ENCODE assay signal across 35 cellular contexts in the genomic region with DNA sequence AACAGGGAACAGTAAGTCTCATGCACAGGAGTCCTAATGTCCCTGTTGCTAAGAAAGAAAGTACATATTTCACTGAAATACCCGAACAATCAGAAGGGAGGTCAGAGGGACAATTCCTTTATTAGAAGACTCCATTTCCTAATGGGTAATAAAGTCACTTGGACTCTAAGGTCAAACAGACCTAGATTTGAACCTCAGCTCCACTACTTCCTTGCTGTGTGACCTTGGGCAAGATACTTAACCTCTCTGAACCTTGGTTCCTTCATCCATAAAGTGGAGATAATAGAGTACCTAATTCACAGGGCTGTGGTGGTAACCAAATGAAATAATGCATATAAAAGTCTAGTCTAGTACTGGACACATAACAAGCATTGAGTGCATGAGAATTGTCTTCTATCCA. TPM values are rescaled to one million over a fixed set of nuclear protein-coding genes. Genes with fewer than 3 reads are reported as not detected.
"Had no signal": no experiment of that assay in that cellular context is flagged by ENCODE, and none has a peak within 500 bp of the region (broad histone marks: within the 10 kb centered on the region; RNA-seq: fewer than 3 reads in every experiment).

No MANE protein-coding gene starts in this region.

- H3K27me3 ChIP-seq: body of pancreas, cardiac muscle cell, colonic mucosa, gastroesophageal sphincter had no signal

- H3K4me1 Mint-ChIP-seq: activated CD4-positive, alpha-beta memory T cell treated with anti-CD3 and anti-CD28 coated beads, Interleukin-2, amount 10 ng/mL, durations not matched to agents 7 days and 5 days; activated CD4-positive, alpha-beta T cell treated with anti-CD3 and anti-CD28 coated beads, Interleukin-2, amount 10 ng/mL, durations not matched to agents 7 days and 5 days; activated naive CD4-positive, alpha-beta T cell treated with anti-CD3 and anti-CD28 coated beads, Interleukin-2, amount 10 ng/mL, durations not matched to agents 7 days and 5 days; activated naive CD8-positive, alpha-beta T cell treated with anti-CD3 and anti-CD28 coated beads, Interleukin-2, amount 10 ng/mL, durations not matched to agents 7 days and 5 days had no signal

- H3K9me3 ChIP-seq: body of pancreas, colonic mucosa, esophagus squamous epithelium, gastroesophageal sphincter, heart right ventricle had no signal

- H3K9me3 Mint-ChIP-seq: activated CD4-positive, alpha-beta memory T cell treated with anti-CD3 and anti-CD28 coated beads, Interleukin-2, amount 10 ng/mL, durations not matched to agents 7 days and 5 days; activated CD4-positive, alpha-beta T cell treated with anti-CD3 and anti-CD28 coated beads, Interleukin-2, amount 10 ng/mL, durations not matched to agents 7 days and 5 days; activated naive CD4-positive, alpha-beta T cell treated with anti-CD3 and anti-CD28 coated beads, Interleukin-2, amount 10 ng/mL, durations not matched to agents 7 days and 5 days; activated naive CD4-positive, alpha-beta T cell treated with anti-CD3 and anti-CD28 coated beads, Interleukin-2, amount 50 U/mL, for 72 hours; activated naive CD8-positive, alpha-beta T cell treated with anti-CD3 and anti-CD28 coated beads, Interleukin-2, amount 10 ng/mL, durations not matched to agents 7 days and 5 days; activated T-cell treated with anti-CD3 and anti-CD28 coated beads, Interleukin-2, amount 50 U/mL, for 24 hours; activated T-cell treated with anti-CD3 and anti-CD28 coated beads, Interleukin-2, amount 50 U/mL, for 72 hours had no signal

- FAIRE-seq: endometrium, endothelial cell of umbilical vein had no signal

- H3K4me1 ChIP-seq: body of pancreas, colonic mucosa had no signal

- H3K36me3 Mint-ChIP-seq: activated naive CD4-positive, alpha-beta T cell treated with anti-CD3 and anti-CD28 coated beads, Interleukin-2, amount 10 ng/mL, durations not matched to agents 7 days and 5 days; activated naive CD4-positive, alpha-beta T cell treated with anti-CD3 and anti-CD28 coated beads, Interleukin-2, amount 50 U/mL, for 72 hours; activated naive CD8-positive, alpha-beta T cell treated with anti-CD3 and anti-CD28 coated beads, Interleukin-2, amount 10 ng/mL, durations not matched to agents 7 days and 5 days; WTC11 had no signal

- H3K27ac ChIP-seq: body of pancreas, cardiac muscle cell, colonic mucosa, epithelial cell of prostate, esophagus squamous epithelium, gastroesophageal sphincter had no signal

- ATAC-seq: activated naive CD4-positive, alpha-beta T cell treated with anti-CD3 and anti-CD28 coated beads, Interleukin-2, amount 50 U/mL, for 72 hours; activated T-cell treated with anti-CD3 and anti-CD28 coated beads, Interleukin-2, amount 50 U/mL, for 72 hours; body of pancreas; gastroesophageal sphincter had no signal

- H3K27ac Mint-ChIP-seq: activated CD4-positive, alpha-beta memory T cell treated with anti-CD3 and anti-CD28 coated beads, Interleukin-2, amount 10 ng/mL, durations not matched to agents 7 days and 5 days; activated CD4-positive, alpha-beta T cell treated with anti-CD3 and anti-CD28 coated beads, Interleukin-2, amount 10 ng/mL, durations not matched to agents 7 days and 5 days; activated naive CD4-positive, alpha-beta T cell treated with anti-CD3 and anti-CD28 coated beads, Interleukin-2, amount 10 ng/mL, durations not matched to agents 7 days and 5 days; activated naive CD4-positive, alpha-beta T cell treated with anti-CD3 and anti-CD28 coated beads, Interleukin-2, amount 50 U/mL, for 72 hours; activated naive CD8-positive, alpha-beta T cell treated with anti-CD3 and anti-CD28 coated beads, Interleukin-2, amount 10 ng/mL, durations not matched to agents 7 days and 5 days; activated T-cell treated with anti-CD3 and anti-CD28 coated beads, Interleukin-2, amount 50 U/mL, for 24 hours; activated T-cell treated with anti-CD3 and anti-CD28 coated beads, Interleukin-2, amount 50 U/mL, for 72 hours; WTC11 had no signal

- H3K27me3 Mint-ChIP-seq: activated CD4-positive, alpha-beta memory T cell treated with anti-CD3 and anti-CD28 coated beads, Interleukin-2, amount 10 ng/mL, durations not matched to agents 7 days and 5 days; activated naive CD4-positive, alpha-beta T cell treated with anti-CD3 and anti-CD28 coated beads, Interleukin-2, amount 10 ng/mL, durations not matched to agents 7 days and 5 days had no signal

- H3K36me3 ChIP-seq: cardiac muscle cell, colonic mucosa, esophagus squamous epithelium, gastroesophageal sphincter, heart right ventricle had no signal

- DNase-seq: activated CD4-positive, alpha-beta memory T cell treated with anti-CD3 and anti-CD28 coated beads, Interleukin-2, amount 10 ng/mL, durations not matched to agents 7 days and 5 days; activated CD4-positive, alpha-beta T cell treated with anti-CD3 and anti-CD28 coated beads for 1 hour; activated CD4-positive, alpha-beta T cell treated with anti-CD3 and anti-CD28 coated beads for 4 hours; activated CD4-positive, alpha-beta T cell treated with anti-CD3 and anti-CD28 coated beads, Interleukin-2, amount 10 ng/mL, durations not matched to agents 7 days and 5 days; activated CD4-positive, alpha-beta T cell treated with anti-CD3 and anti-CD28 coated beads, Interleukin-2, amount 50 U/mL, for 4 hours; activated CD8-positive, alpha-beta memory T cell treated with anti-CD3 and anti-CD28 coated beads, Interleukin-2, amount 50 U/mL, for 48 hours; activated gamma-delta T cell; activated naive CD4-positive, alpha-beta T cell; activated naive CD4-positive, alpha-beta T cell treated with anti-CD3 and anti-CD28 coated beads, Interleukin-2, amount 10 ng/mL, durations not matched to agents 7 days and 5 days; activated naive CD8-positive, alpha-beta T cell treated with anti-CD3 and anti-CD28 coated beads, Interleukin-2, amount 10 ng/mL, durations not matched to agents 7 days and 5 days; activated T-cell treated with anti-CD3 and anti-CD28 coated beads for 4 hours; activated T-cell treated with anti-CD3 and anti-CD28 coated beads, Interleukin-2, amount 50 U/mL, for 24 hours; activated T-cell treated with anti-CD3 and anti-CD28 coated beads, Interleukin-2, amount 50 U/mL, for 72 hours; amniotic stem cell; central memory CD4-positive, alpha-beta T cell; cerebellar nuclear complex; colonic mucosa; effector CD8-positive, alpha-beta T cell; esophagus squamous epithelium; foreskin melanocyte; heart right ventricle; T-helper 2 cell had no signal

- H3K4me3 Mint-ChIP-seq: activated CD4-positive, alpha-beta memory T cell treated with anti-CD3 and anti-CD28 coated beads, Interleukin-2, amount 10 ng/mL, durations not matched to agents 7 days and 5 days; activated CD4-positive, alpha-beta T cell treated with anti-CD3 and anti-CD28 coated beads, Interleukin-2, amount 10 ng/mL, durations not matched to agents 7 days and 5 days; activated naive CD4-positive, alpha-beta T cell treated with anti-CD3 and anti-CD28 coated beads, Interleukin-2, amount 10 ng/mL, durations not matched to agents 7 days and 5 days; activated naive CD8-positive, alpha-beta T cell treated with anti-CD3 and anti-CD28 coated beads, Interleukin-2, amount 10 ng/mL, durations not matched to agents 7 days and 5 days; activated T-cell treated with anti-CD3 and anti-CD28 coated beads, Interleukin-2, amount 50 U/mL, for 24 hours; activated T-cell treated with anti-CD3 and anti-CD28 coated beads, Interleukin-2, amount 50 U/mL, for 72 hours; WTC11 had no signal

- H3K4me3 ChIP-seq: body of pancreas, cardiac muscle cell, colonic mucosa, esophagus squamous epithelium, gastroesophageal sphincter, heart right ventricle had no signal

RNA-seq across cellular contexts. Expression of gene HABP2, which starts 29.2 kb away (rescaled TPM):
- total RNA-seq: activated CD4-positive, alpha-beta memory T cell treated with anti-CD3 and anti-CD28 coated beads, Interleukin-2, amount 10 ng/mL, durations not matched to agents 7 days and 5 days; activated CD4-positive, alpha-beta T cell treated with anti-CD3 and anti-CD28 coated beads, Interleukin-2, amount 10 ng/mL, durations not matched to agents 7 days and 5 days; activated naive CD4-positive, alpha-beta T cell treated with anti-CD3 and anti-CD28 coated beads, Interleukin-2, amount 50 U/mL, for 72 hours; activated naive CD8-positive, alpha-beta T cell treated with anti-CD3 and anti-CD28 coated beads, Interleukin-2, amount 10 ng/mL, durations not matched to agents 7 days and 5 days; activated T-cell treated with anti-CD3 and anti-CD28 coated beads, Interleukin-2, amount 50 U/mL, for 72 hours; cardiac muscle cell; dermis microvascular lymphatic vessel endothelial cell; endothelial cell of umbilical vein; fibroblast of lung; fibroblast of villous mesenchyme; gastroesophageal sphincter; heart right ventricle; T-helper 1 cell treated with Interleukin-12 subunit alpha and Interleukin-12 subunit beta and Interleukin-4 antibody, amounts not matched to agents 30 ng/mL and 1 ng/mL, for 36 hours had no signal
- polyA plus RNA-seq: esophagus, fibroblast of lung had no signal
